In the genomic region with DNA sequence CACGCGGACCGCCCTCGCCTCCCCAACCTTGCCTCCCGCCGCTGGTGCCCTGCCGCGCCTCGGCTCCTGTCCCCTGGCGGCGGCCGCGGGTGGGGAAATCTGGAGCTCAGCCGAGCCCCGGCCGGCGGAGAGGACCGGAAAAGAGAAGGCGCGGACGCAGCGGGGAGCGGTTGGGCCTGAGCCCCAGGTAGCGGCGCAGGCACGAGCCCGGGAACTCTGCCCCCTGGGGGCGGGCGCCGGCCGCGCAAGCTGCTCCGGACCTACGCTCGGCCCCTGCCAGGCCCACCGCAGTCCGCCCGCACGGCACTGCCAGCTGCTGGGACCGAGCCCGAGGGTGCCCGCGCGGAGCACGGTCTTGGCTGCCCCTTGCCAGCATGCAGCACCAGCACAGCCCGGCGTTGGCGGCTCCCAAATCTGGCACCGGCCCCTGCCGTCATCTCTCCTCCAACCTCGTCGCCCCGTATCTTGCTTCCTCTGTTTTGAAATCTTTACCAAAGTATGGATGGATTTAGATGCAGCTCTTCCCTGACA, we compare ENCODE assay signal across 8 cellular contexts. TPM values are rescaled to one million over a fixed set of nuclear protein-coding genes. Genes with fewer than 3 reads are reported as not detected.
DNase-seq lines count a peak whose midpoint lies in the region; ATAC-seq and TF ChIP-seq lines count a peak whose summit lies in the region.

Gene PRSS12 (minus strand): TSS at position 161 of the 531 bp plus-strand sequence. CDS start 283 bp downstream, outside the sequence.

- TF ChIP-seq POLR2A in heart left ventricle (IDR thresholded peaks at IDR 0.05) (no peak), prostate gland (IDR thresholded peaks at IDR 0.05) (no peak)

- H3K36me3 ChIP-seq in DOHH2 (ENCODE audit: control insufficient read depth, low read length) (no peaks in the 10 kb centered on the region), SJSA1 (no peaks in the 10 kb centered on the region), heart left ventricle (no peaks in the 10 kb centered on the region), prostate gland (no peaks in the 10 kb centered on the region)

- no peak within 1 kb of the TSS for H3K4me2 ChIP-seq in DOHH2 (ENCODE audit: low read length)

- DNase-seq in HT-29 (ENCODE audit: low spot score), result peak; percentile 79
- peak; percentile 78 to 84 for DNase-seq in SJSA1 (ENCODE audit: low read depth in 1 of 2, low spot score in 2 of 2)
- peak; percentile 21 to 75 (median 39) for DNase-seq in heart left ventricle
- DNase-seq in prostate gland (ENCODE audit: low spot score), result peak; percentile 30
- DNase-seq in NAMALWA (ENCODE audit: low spot score), result no peak

- peak within 1 kb of the TSS; percentile 75 for H3K4me3 Mint-ChIP-seq in activated naive CD4-positive, alpha-beta T cell treated with anti-CD3 and anti-CD28 coated beads, Interleukin-2, amount 50 U/mL, for 24 hours

- no peaks in the 10 kb centered on the region for H4K20me1 ChIP-seq in DOHH2 (ENCODE audit: control insufficient read depth, insufficient read depth, low read depth, low read length)

- H3K27me3 ChIP-seq in DOHH2 (ENCODE audit: control insufficient read depth, low read length) (no peaks in the 10 kb centered on the region; the same call in 1 of the 2 replicates), SJSA1 (replicated peaks) (peaks cover 9% of the 10 kb centered on the region), heart left ventricle (peaks cover 25 to 76% (median 48%) of the 10 kb centered on the region in 9 donors), prostate gland (replicated peaks; ENCODE audit: insufficient read depth) (no peaks in the 10 kb centered on the region)

- peaks cover 16% of the 10 kb centered on the region for H3K4me1 Mint-ChIP-seq in activated naive CD4-positive, alpha-beta T cell treated with anti-CD3 and anti-CD28 coated beads, Interleukin-2, amount 50 U/mL, for 24 hours

- intact Hi-C loops in heart left ventricle (cut with DNase I), result loop anchor here in 3 of 10 donors (2.0 to 5.0 kb wide), 2 partner anchors 71 to 72 kb away; no protein-coding TSS in a partner anchor
- intact Hi-C loops in prostate gland (cut with DNase I), result loop anchor here (2.0 kb wide), 1 partner anchor 72 kb away; no protein-coding TSS in a partner anchor

- no peaks in the 10 kb centered on the region for H3K36me3 Mint-ChIP-seq in activated naive CD4-positive, alpha-beta T cell treated with anti-CD3 and anti-CD28 coated beads, Interleukin-2, amount 50 U/mL, for 24 hours

- H3K4me1 ChIP-seq in DOHH2 (ENCODE audit: control insufficient read depth, low read length) (no peaks in the 10 kb centered on the region), SJSA1 (replicated peaks) (peaks cover 14% of the 10 kb centered on the region), heart left ventricle (peaks cover 0 to 17% (median 7%) of the 10 kb centered on the region in 12 donors), prostate gland (replicated peaks) (peaks cover 4% of the 10 kb centered on the region)

- TF ChIP-seq CTCF in DOHH2 (IDR thresholded peaks at IDR 0.05; ENCODE audit: low read depth, low read length, poor library complexity, severe bottlenecking) (peak; percentile 34), heart left ventricle (IDR thresholded peaks at IDR 0.05) (peak; percentile 38 to 72 (median 56)), prostate gland (IDR thresholded peaks at IDR 0.05) (peak; percentile 46 to 83 (median 66))

- H3K27me3 Mint-ChIP-seq in activated naive CD4-positive, alpha-beta T cell treated with anti-CD3 and anti-CD28 coated beads, Interleukin-2, amount 50 U/mL, for 24 hours, result peaks cover 57% of the 10 kb centered on the region

- H3F3A ChIP-seq in DOHH2 (ENCODE audit: control insufficient read depth, insufficient read depth), result no peaks in the 10 kb centered on the region

- H3K9me3 ChIP-seq in DOHH2 (ENCODE audit: control insufficient read depth, insufficient read depth, low read length) (no peaks in the 10 kb centered on the region), SJSA1 (replicated peaks) (no peaks in the 10 kb centered on the region), heart left ventricle (no peaks in the 10 kb centered on the region), prostate gland (no peaks in the 10 kb centered on the region)

- WGBS in heart left ventricle, 4 donors, result 1 to 3% (median 1%) methylated on average over 8 to 53 of the region's 53 CpGs
- WGBS in prostate gland, result 1% methylated on average over 20 of the region's 53 CpGs

- H3K27ac ChIP-seq in DOHH2 (ENCODE audit: low read depth, low read length) (no peak within 1 kb of the TSS), SJSA1 (no peak within 1 kb of the TSS), heart left ventricle (no peak within 1 kb of the TSS), prostate gland (no peak within 1 kb of the TSS)

- H3K9me2 ChIP-seq in DOHH2 (replicated peaks; ENCODE audit: control insufficient read depth, low read length), result no peaks in the 10 kb centered on the region

- no peak within 1 kb of the TSS for H3K4me3 ChIP-seq in DOHH2 (ENCODE audit: low read length)
- peak within 1 kb of the TSS; percentile 53 for H3K4me3 ChIP-seq in SJSA1
- peak within 1 kb of the TSS; percentile 3 to 58 (median 40) for H3K4me3 ChIP-seq in heart left ventricle
- H3K4me3 ChIP-seq in prostate gland, result peak within 1 kb of the TSS; percentile 38 to 43

- no peaks in the 10 kb centered on the region for H3K79me2 ChIP-seq in DOHH2 (ENCODE audit: control insufficient read depth, low read length)

- H3K27ac Mint-ChIP-seq in activated naive CD4-positive, alpha-beta T cell treated with anti-CD3 and anti-CD28 coated beads, Interleukin-2, amount 50 U/mL, for 24 hours, result no peak within 1 kb of the TSS

- peak; percentile 99 for ATAC-seq in GM21515 (IDR thresholded peaks at IDR 0.05; ENCODE audit: unreplicated experiment)
- peak in 3 of 4 donors; percentile 45 to 92 (median 87) for ATAC-seq in heart left ventricle

- H3K9me3 Mint-ChIP-seq in activated naive CD4-positive, alpha-beta T cell treated with anti-CD3 and anti-CD28 coated beads, Interleukin-2, amount 50 U/mL, for 24 hours, result no peaks in the 10 kb centered on the region

RNA-seq across cellular contexts. Expression of gene PRSS12, which starts in this region (rescaled TPM):
- 2.8 and 4.3 TPM in 2 replicates for total RNA-seq in HT-29 (2014; rRNA removed; shearing (Covaris generic))
- 9.7 and 15.6 TPM in 2 replicates for total RNA-seq in SJSA1 (2014; rRNA removed; shearing (Covaris generic))
- total RNA-seq in heart left ventricle (under 1 TPM in 2 of 9 donors, not detected in 7; 0.08 to 0.14 TPM), prostate gland (10 to 100 TPM in 1 of 2 donors, 1 to 10 TPM in 1; 1.7 to 43.0 TPM)
- polyA plus RNA-seq in heart left ventricle, result under 1 TPM in 1 of 2 donors, not detected in 1; 0.01 TPM

Comparison
In these comparisons a context has a peak if more than half of its experiments do, and no peak if none do; other contexts are left out.
1. Peak in DNase-seq, ATAC-seq and H3K4me3 ChIP-seq in heart left ventricle; RNA of the gene not detected or under 1 TPM.